8 cellular contexts compared by ENCODE assay signal in the genomic region with DNA sequence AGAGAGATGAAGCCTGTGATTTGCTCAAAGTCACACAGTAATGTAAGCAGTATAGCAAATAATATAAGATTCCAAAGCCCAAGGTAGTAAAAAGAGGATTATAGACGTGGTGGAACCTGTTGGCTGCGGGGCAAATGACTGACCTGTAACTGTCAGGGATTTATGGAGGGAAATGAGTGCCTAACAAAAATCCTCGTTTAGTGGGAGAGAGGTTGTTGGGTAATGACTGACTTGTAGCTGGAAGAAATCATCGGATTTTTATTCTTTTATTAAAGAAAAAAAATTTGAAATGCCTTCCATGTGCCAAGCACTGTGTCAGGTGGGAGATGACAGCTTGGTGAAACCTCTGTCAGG. TPM values are rescaled to one million over a fixed set of nuclear protein-coding genes. Genes with fewer than 3 reads are reported as not detected.
A peak's percentile ranks its signal among the peaks of the same experiment; 100 is the strongest.
DNase-seq lines count a peak whose midpoint lies in the region; ATAC-seq and TF ChIP-seq lines count a peak whose summit lies in the region.

No MANE protein-coding gene starts in this region.

- no peaks in the 10 kb centered on the region for H3K27me3 Mint-ChIP-seq in dendritic cell treated with granulocyte-macrophage colony-stimulating factor and Interleukin-4, amounts not matched to agents 40 ng/mL and 50 ng/mL, for 4 days
- H3K27me3 Mint-ChIP-seq in naive thymus-derived CD8-positive, alpha-beta T cell: no peaks in the 10 kb centered on the region

- H3K4me1 ChIP-seq in Karpas-422 (ENCODE audit: low read length): peaks cover 15% of the 10 kb centered on the region

- no peaks in the 10 kb centered on the region for H3K9me3 ChIP-seq in Karpas-422 (ENCODE audit: low read length)

- no peaks in the 10 kb centered on the region for H3K9me3 Mint-ChIP-seq in dendritic cell treated with granulocyte-macrophage colony-stimulating factor and Interleukin-4, amounts not matched to agents 40 ng/mL and 50 ng/mL, for 4 days
- no peaks in the 10 kb centered on the region for H3K9me3 Mint-ChIP-seq in naive thymus-derived CD8-positive, alpha-beta T cell

- no peak overlapping the region for H3K27ac ChIP-seq in Karpas-422 (ENCODE audit: low read length)

- intact Hi-C loops in dendritic cell treated with granulocyte-macrophage colony-stimulating factor and Interleukin-4, amounts not matched to agents 40 ng/mL and 50 ng/mL, for 4 days (cut with micrococcal nuclease): loop anchor here (1.0 kb wide), 3 partner anchors 10 to 84 kb away; a partner anchor contains a TSS

- H3K9me2 ChIP-seq in Karpas-422 (replicated peaks; ENCODE audit: insufficient read depth, low read length): no peaks in the 10 kb centered on the region

- peaks cover 41% of the 10 kb centered on the region for H3K79me2 ChIP-seq in Karpas-422 (ENCODE audit: low read length)

- H3K4me3 ChIP-seq in AG10803 (ENCODE audit: low read length): peak overlapping the region; percentile 69
- peak overlapping the region; percentile 89 for H3K4me3 ChIP-seq in Karpas-422 (ENCODE audit: low read length)

- peaks cover 40% of the 10 kb centered on the region for H3K36me3 Mint-ChIP-seq in dendritic cell treated with granulocyte-macrophage colony-stimulating factor and Interleukin-4, amounts not matched to agents 40 ng/mL and 50 ng/mL, for 4 days (ENCODE audit: low read depth)
- H3K36me3 Mint-ChIP-seq in naive thymus-derived CD8-positive, alpha-beta T cell: peaks cover 0 to 28% (median 10%) of the 10 kb centered on the region in 3 donors

- no peaks in the 10 kb centered on the region for H3K27me3 ChIP-seq in Karpas-422 (ENCODE audit: low read length)

- peak overlapping the region; percentile 73 for H3K9ac ChIP-seq in Karpas-422 (ENCODE audit: low read length)

- peak overlapping the region; percentile 92 for H3K27ac Mint-ChIP-seq in dendritic cell treated with granulocyte-macrophage colony-stimulating factor and Interleukin-4, amounts not matched to agents 40 ng/mL and 50 ng/mL, for 4 days
- H3K27ac Mint-ChIP-seq in naive thymus-derived CD8-positive, alpha-beta T cell: peak overlapping the region; percentile 94 to 99 (median 96)

- ATAC-seq in naive thymus-derived CD8-positive, alpha-beta T cell: no peak
- no peak for ATAC-seq in GM18870 (IDR thresholded peaks at IDR 0.05; ENCODE audit: unreplicated experiment)

- peak overlapping the region; percentile 99 for H3K4me3 Mint-ChIP-seq in dendritic cell treated with granulocyte-macrophage colony-stimulating factor and Interleukin-4, amounts not matched to agents 40 ng/mL and 50 ng/mL, for 4 days
- peak overlapping the region; percentile 90 to 100 (median 98) for H3K4me3 Mint-ChIP-seq in naive thymus-derived CD8-positive, alpha-beta T cell

- peak overlapping the region; percentile 100 for H3K4me2 ChIP-seq in Karpas-422 (ENCODE audit: low read depth, low read length, poor library complexity, severe bottlenecking)

- H4K20me1 ChIP-seq in Karpas-422 (ENCODE audit: insufficient read depth, low read depth, low read length): 0 out of 2 replicates have a peak, but pooled peaks cover 4% of the 10 kb centered on the region

- H3K36me3 ChIP-seq in Karpas-422 (ENCODE audit: insufficient read depth, low read length): peaks cover 16% of the 10 kb centered on the region; the same call in 1 of the 2 replicates

- TF ChIP-seq CTCF in AG10803 (conservative IDR thresholded peaks at IDR 0.05; ENCODE audit: low read length): no peak

- POLR2A ChIA-PET in naive thymus-derived CD8-positive, alpha-beta T cell (lab: Charles Lee): interaction anchor here (0.7 to 3.3 kb wide), 6 partner anchors 11 to 138 kb away, joined by 3 to 27 read pairs (median 5); a partner anchor contains a TSS

- peak overlapping the region; percentile 80 for H2AFZ ChIP-seq in Karpas-422 (ENCODE audit: low read length)

- DNase-seq in AG10803 (ENCODE audit: low read depth) (no peak), Karpas-422 (no peak), Ammon's horn (ENCODE audit: low spot score) (no peak), EL (no peak), NCI-H1417 treated with DMSO at 0.1 percent for 48 hours (lab: John Stamatoyannopoulos, UW) (no peak)
- DNase-seq in naive thymus-derived CD8-positive, alpha-beta T cell: no peak

- peaks cover 51% of the 10 kb centered on the region for H3K4me1 Mint-ChIP-seq in dendritic cell treated with granulocyte-macrophage colony-stimulating factor and Interleukin-4, amounts not matched to agents 40 ng/mL and 50 ng/mL, for 4 days (ENCODE audit: low read depth)
- H3K4me1 Mint-ChIP-seq in naive thymus-derived CD8-positive, alpha-beta T cell: peaks cover 17 to 50% (median 35%) of the 10 kb centered on the region in 4 donors

RNA-seq across cellular contexts. Expression of a gene that starts 0.6 kb away (rescaled TPM):
- 16.9 and 22.4 TPM in 2 replicates for total RNA-seq in Karpas-422 (2014; rRNA removed; shearing (Covaris generic); ENCODE audit: low replicate concordance)
- 10 to 100 TPM; 13.5 TPM for total RNA-seq in naive thymus-derived CD8-positive, alpha-beta T cell
- polyA plus RNA-seq in naive thymus-derived CD8-positive, alpha-beta T cell: 10 to 100 TPM in 1 of 3 donors, 1 to 10 TPM in 2; 7.9 to 13.4 (median 9.4) TPM

RNA-seq across cellular contexts. Expression of a gene that starts 7.2 kb away (rescaled TPM):
- total RNA-seq in Karpas-422 (2014; rRNA removed; shearing (Covaris generic); ENCODE audit: low replicate concordance): not detected in 2 replicates
- total RNA-seq in naive thymus-derived CD8-positive, alpha-beta T cell: 10 to 100 TPM; 12.9 to 14.6 TPM
- polyA plus RNA-seq in naive thymus-derived CD8-positive, alpha-beta T cell: under 1 TPM in 1 of 3 donors, not detected in 2; 0.27 TPM

RNA-seq across cellular contexts. Expression of a gene that starts 11.0 kb away (rescaled TPM):
- total RNA-seq in Karpas-422 (2014; rRNA removed; shearing (Covaris generic); ENCODE audit: low replicate concordance): 38.6 and 41.2 TPM in 2 replicates
- 10 to 100 TPM; 75.2 to 78.8 TPM for total RNA-seq in naive thymus-derived CD8-positive, alpha-beta T cell
- 10 to 100 TPM; 25.0 to 43.4 (median 26.4) TPM for polyA plus RNA-seq in naive thymus-derived CD8-positive, alpha-beta T cell

RNA-seq across cellular contexts. Expression of a gene that starts 55.1 kb away (rescaled TPM):
- 12.5 and 12.8 TPM in 2 replicates for total RNA-seq in Karpas-422 (2014; rRNA removed; shearing (Covaris generic); ENCODE audit: low replicate concordance)
- 10 to 100 TPM in 1 of 2 experiments, 1 to 10 TPM in 1; 9.3 to 11.9 TPM for total RNA-seq in naive thymus-derived CD8-positive, alpha-beta T cell
- polyA plus RNA-seq in naive thymus-derived CD8-positive, alpha-beta T cell: 10 to 100 TPM; 12.8 to 17.4 (median 15.7) TPM

RNA-seq across cellular contexts. Expression of a gene that starts 55.5 kb away (rescaled TPM):
- total RNA-seq in Karpas-422 (2014; rRNA removed; shearing (Covaris generic); ENCODE audit: low replicate concordance): 53.3 and 91.2 TPM in 2 replicates
- total RNA-seq in naive thymus-derived CD8-positive, alpha-beta T cell: 10 to 100 TPM; 56.4 to 58.5 TPM
- 10 to 100 TPM; 69.9 to 85.8 (median 82.7) TPM for polyA plus RNA-seq in naive thymus-derived CD8-positive, alpha-beta T cell

Comparison
In these comparisons a context has a peak if more than half of its experiments do, and no peak if none do; other contexts are left out.
1. RNA of a gene that starts 7.2 kb away (total RNA-seq): 12.9 to 14.6 TPM in naive thymus-derived CD8-positive, alpha-beta T cell; not detected in Karpas-422; every median in the first group is over 10 times any median in the second.